ENCODE assay signal across 9 cellular contexts in genomic region chrX:20140410-20140809, GRCh38.
DNase-seq lines count a peak whose midpoint lies in the region; ATAC-seq and TF ChIP-seq lines count a peak whose summit lies in the region.
"Had no signal": no experiment of that assay in that cellular context is flagged by ENCODE, and none has a peak within 500 bp of the region (broad histone marks: within the 10 kb centered on the region; RNA-seq: fewer than 3 reads in every experiment).

No MANE protein-coding gene starts in this region.

- no peaks in the 10 kb centered on the region for H3K27me3 Mint-ChIP-seq in effector memory CD8-positive, alpha-beta T cell

- peaks cover 2% of the 10 kb centered on the region for H3K79me2 ChIP-seq in parathyroid adenoma

- no peak overlapping the region for H3K9ac ChIP-seq in parathyroid adenoma

- peak overlapping the region; percentile 80 for H3K4me3 ChIP-seq in parathyroid adenoma (ENCODE audit: low read depth, low read length)

- no peak overlapping the region for H3K27ac ChIP-seq in parathyroid adenoma

- H3K27ac Mint-ChIP-seq in effector memory CD8-positive, alpha-beta T cell = peak overlapping the region in 1 of 2 donors; percentile 90

- no peaks in the 10 kb centered on the region for H3K27me3 ChIP-seq in parathyroid adenoma (ENCODE audit: control insufficient read depth, insufficient read depth, low read length)

- H2AFZ ChIP-seq in parathyroid adenoma = no peak overlapping the region

- no peak for TF ChIP-seq CTCF in parathyroid adenoma (IDR thresholded peaks at IDR 0.05)

- DNase-seq in GF-D8 (lab: John Stamatoyannopoulos, UW) (peak; percentile 2), NCI-H82 treated with DMSO at 0.1 percent for 48 hours (lab: John Stamatoyannopoulos, UW; ENCODE audit: unreplicated experiment) (peak; percentile 22), NCI-H2196 treated with DMSO at 0.1 percent for 48 hours (lab: John Stamatoyannopoulos, UW; ENCODE audit: unreplicated experiment) (no peak)
- DNase-seq in effector memory CD8-positive, alpha-beta T cell = no peak
- no peak for DNase-seq in activated CD8-positive, alpha-beta memory T cell treated with anti-CD3 and anti-CD28 coated beads, Interleukin-2, amount 50 U/mL, for 4 hours

- H3K4me1 ChIP-seq in parathyroid adenoma = peaks cover 2% of the 10 kb centered on the region

- peak overlapping the region; percentile 84 to 87 for H3K4me3 Mint-ChIP-seq in effector memory CD8-positive, alpha-beta T cell

- ATAC-seq in effector memory CD8-positive, alpha-beta T cell (replicated peaks) = no peak
- ATAC-seq in HG03457 (IDR thresholded peaks at IDR 0.05; ENCODE audit: unreplicated experiment) = no peak
- ATAC-seq in HG03139 (IDR thresholded peaks at IDR 0.05; ENCODE audit: unreplicated experiment) = no peak

- no peaks in the 10 kb centered on the region for H3K36me3 ChIP-seq in parathyroid adenoma (ENCODE audit: control insufficient read depth, insufficient read depth, low read length)

- peaks cover 41% of the 10 kb centered on the region for H3K36me3 Mint-ChIP-seq in effector memory CD8-positive, alpha-beta T cell (ENCODE audit: insufficient read depth)

- peaks cover 17 to 26% of the 10 kb centered on the region in 2 donors for H3K4me1 Mint-ChIP-seq in effector memory CD8-positive, alpha-beta T cell (ENCODE audit: low read depth in 2 of 2)

- H3K9me3 ChIP-seq in parathyroid adenoma (ENCODE audit: control insufficient read depth, low read length) = no peaks in the 10 kb centered on the region
- H3K9me3 ChIP-seq: mucosa of descending colon had no signal

- H3K9me3 Mint-ChIP-seq in effector memory CD8-positive, alpha-beta T cell = no peaks in the 10 kb centered on the region

- peak overlapping the region; percentile 82 for H3K4me2 ChIP-seq in parathyroid adenoma (ENCODE audit: low read length)

Comparison
In these comparisons a context has a peak if more than half of its experiments do, and no peak if none do; other contexts are left out.
1. DNase-seq: peak in GF-D8 (single experiment) and NCI-H82 treated with DMSO at 0.1 percent for 48 hours (single experiment); none in effector memory CD8-positive, alpha-beta T cell (0 of 3), NCI-H2196 treated with DMSO at 0.1 percent for 48 hours (single experiment) and activated CD8-positive, alpha-beta memory T cell treated with anti-CD3 and anti-CD28 coated beads, Interleukin-2, amount 50 U/mL, for 4 hours (single experiment).